24 cellular contexts compared by ENCODE assay signal in genomic region chr14:101755591-101756324, GRCh38. TPM values are rescaled to one million over a fixed set of nuclear protein-coding genes. Genes with fewer than 3 reads are reported as not detected.
A peak's percentile ranks its signal among the peaks of the same experiment; 100 is the strongest.
DNase-seq lines count a peak whose midpoint lies in the region; FAIRE-seq and TF ChIP-seq lines count a peak whose summit lies in the region.
"Had no signal": no experiment of that assay in that cellular context is flagged by ENCODE, and none has a peak within 500 bp of the region (broad histone marks: within the 10 kb centered on the region; RNA-seq: fewer than 3 reads in every experiment).

No MANE protein-coding gene starts in this region.

- no peaks in the 10 kb centered on the region for H3K27me3 ChIP-seq in WERI-Rb-1 (ENCODE audit: insufficient read depth, low read depth, severe bottlenecking)
- H3K27me3 ChIP-seq in spleen (replicated peaks in 1 of 7), result peaks cover 0 to 24% (median 0%) of the 10 kb centered on the region in 7 donors
- peaks cover 58% of the 10 kb centered on the region for H3K27me3 ChIP-seq in GM23248 (replicated peaks; ENCODE audit: insufficient read depth)

- no peak overlapping the region for H3K4me3 ChIP-seq in WERI-Rb-1 (ENCODE audit: low read depth, low read length)
- no peak overlapping the region for H3K4me3 ChIP-seq in spleen
- H3K4me3 ChIP-seq in GM23248, result no peak overlapping the region
- H3K4me3 ChIP-seq: A549 had no signal

- H3K9ac ChIP-seq in GM23248, result no peak overlapping the region

- H3K27me3 Mint-ChIP-seq in nephron progenitor cell (ENCODE audit: low read depth, poor library complexity), result peaks cover 38% of the 10 kb centered on the region

- H3K9me3 Mint-ChIP-seq in nephron progenitor cell, result peaks cover 40% of the 10 kb centered on the region
- H3K9me3 Mint-ChIP-seq: CD4-positive, alpha-beta T cell; HFFc6 had no signal

- H3K4me1 Mint-ChIP-seq in nephron progenitor cell, result peaks cover 19% of the 10 kb centered on the region

- no peak for FAIRE-seq in GM12891 (lab: Jason Lieb, UNC)
- FAIRE-seq: A549, GM12892, GM18507, HepG2 had no signal

- intact Hi-C loops in spleen (cut with DNase I; ENCODE audit: low total_unique reads), result no loop called here
- intact Hi-C loops in cardiac septum (cut with DNase I), result no loop called here

- H2AFZ ChIP-seq in GM23248, result no peak overlapping the region

- TF ChIP-seq CTCF in WERI-Rb-1 (IDR thresholded peaks at IDR 0.05; ENCODE audit: low read depth, low read length), result no peak
- no peak for TF ChIP-seq CTCF in nephron progenitor cell (IDR thresholded peaks at IDR 0.05)
- no peak for TF ChIP-seq CTCF in spleen (IDR thresholded peaks at IDR 0.05 in 8 of 11, conservative IDR thresholded peaks at IDR 0.05 in 3 of 11)

- no peak overlapping the region for H3K4me2 ChIP-seq in GM23248 (ENCODE audit: unreplicated experiment)
- H3K4me2 ChIP-seq: A549 had no signal

- WGBS in spleen, 5 donors, result 76 to 87% (median 84%) methylated on average over 7 to 8 of the region's 8 CpGs
- 37 to 40% methylated on average over 8 of the region's 8 CpGs for WGBS in GM23248 (ENCODE audit: low coverage in 1 of 2, low lambda C conversion rate in 2 of 2, missing lambda C conversion rate in 2 of 2), 2 experiments

- in situ Hi-C loops in GM23248 (cut with MboI), result no loop called here

- H3K27ac ChIP-seq in WERI-Rb-1, result peak overlapping the region; percentile 53
- H3K27ac ChIP-seq in spleen, result no peak overlapping the region
- no peak overlapping the region for H3K27ac ChIP-seq in GM23248
- H3K27ac ChIP-seq: 22Rv1, A549, C4-2B had no signal

- H3K4me1 ChIP-seq in spleen (peaks cover 3 to 8% (median 7%) of the 10 kb centered on the region in 6 donors), GM23248 (ENCODE audit: insufficient read depth) (peaks cover 3% of the 10 kb centered on the region; the same call in 1 of the 2 replicates)
- H3K4me1 ChIP-seq: Caco-2 had no signal

- no peak overlapping the region for H3K4me3 Mint-ChIP-seq in nephron progenitor cell
- H3K4me3 Mint-ChIP-seq: CD4-positive, alpha-beta T cell; HFFc6 had no signal

- H3K36me3 ChIP-seq in WERI-Rb-1, result no peaks in the 10 kb centered on the region
- H3K36me3 ChIP-seq in spleen, result no peaks in the 10 kb centered on the region
- no peaks in the 10 kb centered on the region for H3K36me3 ChIP-seq in GM23248 (ENCODE audit: low read depth)

- TF ChIP-seq POLR2A in spleen (IDR thresholded peaks at IDR 0.05), result no peak
- no peak for TF ChIP-seq POLR2A in GM12891 (IDR thresholded peaks at IDR 0.05; ENCODE audit: low read depth, low read length)

- peaks cover 3% of the 10 kb centered on the region for H3K9me3 ChIP-seq in WERI-Rb-1 (ENCODE audit: severe bottlenecking)
- peaks cover 0 to 12% (median 3%) of the 10 kb centered on the region in 8 donors for H3K9me3 ChIP-seq in spleen
- no peaks in the 10 kb centered on the region for H3K9me3 ChIP-seq in GM23248 (ENCODE audit: low read depth)
- H3K9me3 ChIP-seq: Caco-2 had no signal

- DNase-seq in D341Med (ENCODE audit: low spot score) (peak; percentile 51), WERI-Rb-1 (peak; percentile 81), nephron progenitor cell (no peak), spleen (peak; percentile 62), cardiac septum (ENCODE audit: low spot score) (no peak), GM23248 (no peak), GM12891 (ENCODE audit: insufficient read length, low spot score) (no peak)
- DNase-seq: AML-193; Caco-2; CD4-positive, alpha-beta T cell; DMS53; DND-41; EL; GOT3; H7; HFFc6; KBM-7 had no signal

- H3K36me3 Mint-ChIP-seq in nephron progenitor cell (ENCODE audit: low read depth), result peaks cover 4% of the 10 kb centered on the region
- H3K36me3 Mint-ChIP-seq: IgD-negative memory B cell had no signal

- peak overlapping the region; percentile 1 for H3K27ac Mint-ChIP-seq in nephron progenitor cell
- H3K27ac Mint-ChIP-seq: CD4-positive, alpha-beta T cell; HFFc6 had no signal

- H3K9me2 ChIP-seq in GM23248 (ENCODE audit: insufficient read depth), result no peaks in the 10 kb centered on the region

- H3F3A ChIP-seq in GM23248 (ENCODE audit: insufficient read depth), result no peaks in the 10 kb centered on the region

- no peaks in the 10 kb centered on the region for H4K20me1 ChIP-seq in GM23248 (ENCODE audit: insufficient read depth)

- no peaks in the 10 kb centered on the region for H3K79me2 ChIP-seq in GM23248 (ENCODE audit: insufficient read depth)

TF ChIP-seq in GM12891, 5 proteins besides CTCF, POLR2A, EP300 and RAD21:
- TF ChIP-seq POU2F2 (IDR thresholded peaks at IDR 0.05; ENCODE audit: low read depth, low read length) (no peak), POLR2AphosphoS5 (IDR thresholded peaks at IDR 0.05; ENCODE audit: low read depth, low read length) (no peak), PAX5 (IDR thresholded peaks at IDR 0.05; ENCODE audit: insufficient read depth, low read length, severe bottlenecking) (no peak)

RNA-seq across cellular contexts. Expression of gene PPP2R5C, which starts 5.8 kb away (rescaled TPM):
- total RNA-seq in spleen, result 100 to 1,000 TPM; 193 to 322 (median 219) TPM
- polyA plus RNA-seq in spleen, result 10 to 100 TPM; 80.8 to 95.3 (median 84.4) TPM
- 202 TPM for total RNA-seq in cardiac septum
- total RNA-seq in GM23248 (2014; rRNA removed; shearing (Covaris generic)), result 77.1 and 77.9 TPM in 2 replicates
- polyA plus RNA-seq in GM23248 (2016; fragmentation: Nextera tagmentation; extraction: Ambion mirVana), result 74.4 and 76.3 TPM in 2 replicates
- 87.1 TPM for polyA plus RNA-seq in GM12891 (2012; ENCODE audit: low read depth, missing spikeins)

Comparison
In these comparisons a context has a peak if more than half of its experiments do, and no peak if none do; other contexts are left out.
1. DNase-seq: peak in D341Med (single experiment), WERI-Rb-1 (single experiment) and spleen (single experiment); none in nephron progenitor cell (single experiment), cardiac septum (single experiment), GM23248 (single experiment) and GM12891 (single experiment).